Comparison of ENCODE assay signal across 8 cellular contexts in genomic region chr6:109059591-109060021, GRCh38. TPM values are rescaled to one million over a fixed set of nuclear protein-coding genes. Genes with fewer than 3 reads are reported as not detected.
DNase-seq lines count a peak whose midpoint lies in the region; ATAC-seq and TF ChIP-seq lines count a peak whose summit lies in the region.

No MANE protein-coding gene starts in this region.

- in situ Hi-C loops in KBM-7 (cut with MboI; ENCODE audit: low pct_unique_long_range_greater_than_20kb, low sequenced_read_pairs), result loop anchor here (10.0 kb wide), 1 partner anchor 515 kb away; no protein-coding TSS in a partner anchor
- in situ Hi-C loops in mammary epithelial cell (cut with MboI; ENCODE audit: low sequenced_read_pairs in 2 of 2), result loop anchor here (10.0 to 25.0 kb wide), 2 partner anchors 172 to 515 kb away; no protein-coding TSS in a partner anchor

- no peaks in the 10 kb centered on the region for H3K27me3 ChIP-seq in CD8-positive, alpha-beta T cell (ENCODE audit: insufficient read depth, low read length)
- no peaks in the 10 kb centered on the region for H3K27me3 ChIP-seq in mammary epithelial cell (ENCODE audit: insufficient read depth, low read length)
- H3K27me3 ChIP-seq in Karpas-422 (ENCODE audit: low read length), result no peaks in the 10 kb centered on the region

- no peaks in the 10 kb centered on the region for H3K36me3 ChIP-seq in CD8-positive, alpha-beta T cell (ENCODE audit: insufficient read depth, low read length)
- no peaks in the 10 kb centered on the region for H3K36me3 ChIP-seq in mammary epithelial cell (ENCODE audit: insufficient read depth, low read length)
- H3K36me3 ChIP-seq in Karpas-422 (ENCODE audit: insufficient read depth, low read length), result no peaks in the 10 kb centered on the region

- POLR2A ChIA-PET in CD8-positive, alpha-beta T cell (lab: Charles Lee), result interaction anchor here (0.6 to 1.2 kb wide), 5 partner anchors 10 to 503 kb away, joined by 3 read pairs; no protein-coding TSS in a partner anchor

- H4K20me1 ChIP-seq in mammary epithelial cell (ENCODE audit: insufficient read depth, low read length), result no peaks in the 10 kb centered on the region
- H4K20me1 ChIP-seq in Karpas-422 (ENCODE audit: insufficient read depth, low read depth, low read length), result no peaks in the 10 kb centered on the region

- no TSS peak for BruUV-seq in mammary epithelial cell (replicated peaks; lab: Mats Ljungman, UMichigan)

- H3K4me1 ChIP-seq in CD8-positive, alpha-beta T cell (ENCODE audit: insufficient read depth, low read length), result peaks cover 23% of the 10 kb centered on the region
- H3K4me1 ChIP-seq in mammary epithelial cell (ENCODE audit: insufficient read depth, low read length), result peaks cover 12% of the 10 kb centered on the region
- H3K4me1 ChIP-seq in Karpas-422 (ENCODE audit: low read length), result no peaks in the 10 kb centered on the region

- no peaks in the 10 kb centered on the region for H3K27me3 Mint-ChIP-seq in CD8-positive, alpha-beta T cell (ENCODE audit: low read depth)
- no peaks in the 10 kb centered on the region for H3K27me3 Mint-ChIP-seq in naive B cell

- no peak for TF ChIP-seq CTCF in CD8-positive, alpha-beta T cell (IDR thresholded peaks at IDR 0.05)
- TF ChIP-seq CTCF in mammary epithelial cell (conservative IDR thresholded peaks at IDR 0.05 in 1 of 2, IDR thresholded peaks at IDR 0.05 in 1 of 2; ENCODE audit: extremely low read depth in 1 of 2, insufficient read depth in 1 of 2, low read depth in 1 of 2, low read length in 2 of 2), result peak; percentile 30 to 35

- peak; percentile 99 for ATAC-seq in CD8-positive, alpha-beta T cell
- ATAC-seq in naive B cell (ENCODE audit: low read depth in 2 of 2) (peak; percentile 81 to 95), GM18858 (IDR thresholded peaks at IDR 0.05; ENCODE audit: unreplicated experiment) (no peak)

- H3K4me3 ChIP-seq in CD8-positive, alpha-beta T cell (ENCODE audit: low read depth, low read length), result no peak overlapping the region
- no peak overlapping the region for H3K4me3 ChIP-seq in mammary epithelial cell (replicated peaks in 1 of 3; ENCODE audit: insufficient read depth in 1 of 3, low read depth in 2 of 3, low read length in 3 of 3)
- no peak overlapping the region for H3K4me3 ChIP-seq in Karpas-422 (ENCODE audit: low read length)

- 27% methylated on average over 4 of the region's 4 CpGs for WGBS in mammary epithelial cell (ENCODE audit: low coverage, missing lambda C conversion rate)

- H3K9ac ChIP-seq in mammary epithelial cell (ENCODE audit: insufficient read depth, low read length), result no peak overlapping the region
- H3K9ac ChIP-seq in Karpas-422 (ENCODE audit: low read length), result no peak overlapping the region

- H3K4me2 ChIP-seq in mammary epithelial cell (ENCODE audit: insufficient read depth, low read depth, low read length) (peak overlapping the region; percentile 17), Karpas-422 (ENCODE audit: low read depth, low read length, poor library complexity, severe bottlenecking) (no peak overlapping the region)

- no peaks in the 10 kb centered on the region for H3K36me3 Mint-ChIP-seq in CD8-positive, alpha-beta T cell
- H3K36me3 Mint-ChIP-seq in naive B cell, result no peaks in the 10 kb centered on the region

- no peaks in the 10 kb centered on the region for H3K9me3 ChIP-seq in CD8-positive, alpha-beta T cell (ENCODE audit: low read length)
- H3K9me3 ChIP-seq in mammary epithelial cell (replicated peaks; ENCODE audit: insufficient read depth, low read length) (no peaks in the 10 kb centered on the region), Karpas-422 (ENCODE audit: low read length) (no peaks in the 10 kb centered on the region)

- H3K27ac ChIP-seq in CD8-positive, alpha-beta T cell (ENCODE audit: low read depth, low read length), result peak overlapping the region; percentile 12
- H3K27ac ChIP-seq in mammary epithelial cell (ENCODE audit: insufficient read depth, low read depth, low read length) (no peak overlapping the region), Karpas-422 (ENCODE audit: low read length) (no peak overlapping the region)

- CTCF ChIA-PET in CD8-positive, alpha-beta T cell (lab: Charles Lee), result interaction anchor here (0.7 to 1.6 kb wide), 3 partner anchors 13 to 518 kb away, joined by 3 to 4 read pairs (median 3); no protein-coding TSS in a partner anchor
- CTCF ChIA-PET in mammary epithelial cell (lab: Charles Lee; ENCODE audit: low non-redundant PET), result no interaction called here

- no peak overlapping the region for H2AFZ ChIP-seq in mammary epithelial cell (ENCODE audit: low read depth, low read length)
- H2AFZ ChIP-seq in Karpas-422 (ENCODE audit: low read length), result no peak overlapping the region

- H3K79me2 ChIP-seq in mammary epithelial cell (ENCODE audit: insufficient read depth, low read length) (no peaks in the 10 kb centered on the region), Karpas-422 (ENCODE audit: low read length) (no peaks in the 10 kb centered on the region)

- H3K9me2 ChIP-seq in Karpas-422 (replicated peaks; ENCODE audit: insufficient read depth, low read length), result no peaks in the 10 kb centered on the region

- H3K27ac Mint-ChIP-seq in CD8-positive, alpha-beta T cell, result peak overlapping the region; percentile 94
- H3K27ac Mint-ChIP-seq in naive B cell, result peak overlapping the region in 4 of 6 donors; percentile 0 to 92 (median 42)

- H3K4me1 Mint-ChIP-seq in CD8-positive, alpha-beta T cell (ENCODE audit: low read depth), result peaks cover 47% of the 10 kb centered on the region
- H3K4me1 Mint-ChIP-seq in naive B cell, result peaks cover 26 to 40% (median 36%) of the 10 kb centered on the region in 3 donors

- DNase-seq in CD8-positive, alpha-beta T cell, result no peak
- peak; percentile 52 for DNase-seq in KBM-7
- peak; percentile 48 for DNase-seq in mammary epithelial cell
- DNase-seq in naive B cell, result peak; percentile 7
- no peak for DNase-seq in Karpas-422
- no peak for DNase-seq in germinal center (ENCODE audit: low spot score)
- no peak for DNase-seq in stimulated activated CD4-positive, alpha-beta T cell treated with anti-CD3 and anti-CD28 coated beads, Interleukin-4, amount 100 ng/mL, for 4 hours

- peak overlapping the region; percentile 50 for H3K4me3 Mint-ChIP-seq in CD8-positive, alpha-beta T cell
- H3K4me3 Mint-ChIP-seq in naive B cell, result peak overlapping the region in 5 of 8 donors; percentile 10 to 55 (median 17)

- H3K9me3 Mint-ChIP-seq in CD8-positive, alpha-beta T cell, result no peaks in the 10 kb centered on the region
- H3K9me3 Mint-ChIP-seq in naive B cell, result no peaks in the 10 kb centered on the region

- dilution Hi-C loops in mammary epithelial cell (cut with HindIII; ENCODE audit: low sequenced_read_pairs), result loop anchor here (25.0 kb wide), 1 partner anchor 522 kb away; no protein-coding TSS in a partner anchor

- intact Hi-C loops in CD8-positive, alpha-beta T cell (cut with DNase I, micrococcal nuclease), result loop anchor here (5.0 kb wide), 2 partner anchors 52 to 117 kb away; no protein-coding TSS in a partner anchor
- intact Hi-C loops in mammary epithelial cell (cut with micrococcal nuclease), result loop anchor here (2.0 to 5.0 kb wide), 2 partner anchors 51 to 152 kb away; no protein-coding TSS in a partner anchor

RNA-seq across cellular contexts. Expression of gene SESN1, which starts 35.0 kb away (rescaled TPM):
- total RNA-seq in CD8-positive, alpha-beta T cell, result 10 to 100 TPM; 53.5 to 56.4 TPM
- 10 to 100 TPM; 13.9 to 37.8 TPM for total RNA-seq in mammary epithelial cell
- polyA plus RNA-seq in mammary epithelial cell (15.8 TPM), naive B cell (ENCODE audit: low read depth in 6 of 6) (100 to 1,000 TPM in 2 of 6 donors, 10 to 100 TPM in 4; 28.4 to 148 (median 55.7) TPM)
- polyA minus RNA-seq in mammary epithelial cell, result 13.7 TPM
- 1.3 and 1.9 TPM in 2 replicates for total RNA-seq in Karpas-422 (2014; rRNA removed; shearing (Covaris generic); ENCODE audit: low replicate concordance)

RNA-seq across cellular contexts. Expression of gene CEP57L1, which starts 35.7 kb away (rescaled TPM):
- 1 to 10 TPM; 2.9 to 3.7 TPM for total RNA-seq in CD8-positive, alpha-beta T cell
- 10 to 100 TPM; 17.7 to 23.6 TPM for total RNA-seq in mammary epithelial cell
- 11.0 TPM for polyA plus RNA-seq in mammary epithelial cell
- polyA minus RNA-seq in mammary epithelial cell, result 0.72 TPM
- polyA plus RNA-seq in naive B cell (ENCODE audit: low read depth in 6 of 6), result 10 to 100 TPM in 2 of 6 donors, 1 to 10 TPM in 4; 6.7 to 14.3 (median 9.5) TPM
- 16.6 and 28.2 TPM in 2 replicates for total RNA-seq in Karpas-422 (2014; rRNA removed; shearing (Covaris generic); ENCODE audit: low replicate concordance)

Comparison
In these comparisons a context has a peak if more than half of its experiments do, and no peak if none do; other contexts are left out.
1. DNase-seq: peak in KBM-7 (single experiment), mammary epithelial cell (single experiment) and naive B cell (single experiment); none in CD8-positive, alpha-beta T cell (0 of 7), Karpas-422 (single experiment), germinal center (single experiment) and stimulated activated CD4-positive, alpha-beta T cell treated with anti-CD3 and anti-CD28 coated beads, Interleukin-4, amount 100 ng/mL, for 4 hours (0 of 2).